ENCODE assay signal across 19 cellular contexts in the genomic region with DNA sequence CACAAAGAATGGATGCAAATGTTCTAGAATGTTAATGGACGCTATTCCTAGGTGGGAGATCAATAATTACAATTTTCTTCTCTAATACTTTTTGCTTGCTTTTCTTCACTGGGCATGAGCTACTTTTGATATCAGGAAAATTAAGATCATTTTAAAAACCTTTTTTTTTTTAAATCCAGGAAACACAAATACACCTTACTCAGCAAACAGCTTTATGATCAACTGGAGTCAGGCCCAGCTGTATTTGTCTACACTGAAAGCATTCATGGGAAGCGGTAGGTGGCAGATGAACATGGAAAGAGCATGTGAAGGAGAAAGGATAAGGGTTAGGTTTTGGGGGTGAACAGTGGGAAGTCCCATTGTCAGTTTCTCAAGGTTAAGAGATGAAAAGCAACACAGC.
DNase-seq lines count a peak whose midpoint lies in the region; ATAC-seq, FAIRE-seq and TF ChIP-seq lines count a peak whose summit lies in the region.
"Had no signal": no experiment of that assay in that cellular context is flagged by ENCODE, and none has a peak within 500 bp of the region (broad histone marks: within the 10 kb centered on the region; RNA-seq: fewer than 3 reads in every experiment).

No MANE protein-coding gene starts in this region.

- H3K27ac ChIP-seq in A549 (no peak overlapping the region), PC-3 (ENCODE audit: low read length) (no peak overlapping the region), smooth muscle cell (ENCODE audit: low read depth) (no peak overlapping the region)
- H3K27ac ChIP-seq: 22Rv1, BLaER1 had no signal

- H3K4me3 ChIP-seq in A549 (no peak overlapping the region), LNCaP clone FGC (ENCODE audit: low read depth, low read length) (no peak overlapping the region), PC-3 (ENCODE audit: low read length) (no peak overlapping the region), smooth muscle cell (no peak overlapping the region)
- H3K4me3 ChIP-seq: BLaER1, HAP-1 had no signal

- H3K9me3 Mint-ChIP-seq in activated CD4-positive, alpha-beta T cell treated with anti-CD3 and anti-CD28 coated beads for 36 hours (ENCODE audit: low read depth), result no peaks in the 10 kb centered on the region
- H3K9me3 Mint-ChIP-seq in activated CD4-positive, alpha-beta T cell treated with anti-CD3 and anti-CD28 coated beads, Interleukin-2, amount 10 ng/mL, durations not matched to agents 7 days and 5 days, result no peaks in the 10 kb centered on the region
- H3K9me3 Mint-ChIP-seq in chondrocyte (ENCODE audit: low read depth), result no peaks in the 10 kb centered on the region
- H3K9me3 Mint-ChIP-seq: CD14-positive monocyte; CD8-positive, alpha-beta T cell had no signal

- H3K27me3 ChIP-seq in PC-3 (ENCODE audit: low read length), result no peaks in the 10 kb centered on the region
- H3K27me3 ChIP-seq in smooth muscle cell (ENCODE audit: low read depth), result no peaks in the 10 kb centered on the region
- H3K27me3 ChIP-seq: BLaER1 had no signal

- H4K20me1 ChIP-seq in PC-3 (ENCODE audit: low read length) (no peaks in the 10 kb centered on the region), smooth muscle cell (ENCODE audit: low read depth) (no peaks in the 10 kb centered on the region)
- H4K20me1 ChIP-seq: BLaER1 had no signal

- TF ChIP-seq CTCF in A549 (IDR thresholded peaks at IDR 0.05) (no peak), LNCaP clone FGC (IDR thresholded peaks at IDR 0.05; ENCODE audit: control insufficient read depth, extremely low read depth, insufficient read depth) (0 out of 2 replicates have a peak, but pooled peaks have one; percentile 1), chondrocyte (IDR thresholded peaks at IDR 0.05) (no peak), PC-3 (conservative IDR thresholded peaks at IDR 0.05; ENCODE audit: low read depth, low read length) (no peak), smooth muscle cell (IDR thresholded peaks at IDR 0.05; ENCODE audit: borderline replicate concordance, insufficient read depth, poor library complexity, severe bottlenecking) (no peak)

- no peak for TF ChIP-seq RAD21 in A549 (conservative IDR thresholded peaks at IDR 0.05 in 1 of 2, IDR thresholded peaks at IDR 0.05 in 1 of 2)

- no peaks in the 10 kb centered on the region for H3K4me1 ChIP-seq in A549
- no peaks in the 10 kb centered on the region for H3K4me1 ChIP-seq in PC-3 (ENCODE audit: insufficient read depth, low read length)
- no peaks in the 10 kb centered on the region for H3K4me1 ChIP-seq in smooth muscle cell (ENCODE audit: low read depth)
- H3K4me1 ChIP-seq: HAP-1 had no signal

- DNase-seq in activated CD4-positive, alpha-beta T cell treated with anti-CD3 and anti-CD28 coated beads for 36 hours, result no peak
- no peak for DNase-seq in activated CD4-positive, alpha-beta T cell treated with anti-CD3 and anti-CD28 coated beads, Interleukin-2, amount 10 ng/mL, durations not matched to agents 7 days and 5 days
- DNase-seq in A549 (ENCODE audit: low read depth in 1 of 2, low spot score in 1 of 2), result no peak
- DNase-seq in LNCaP clone FGC (ENCODE audit: low read depth), result no peak
- DNase-seq in chondrocyte (ENCODE audit: low spot score), result no peak
- DNase-seq in PC-3, result no peak
- DNase-seq in smooth muscle cell (lab: John Stamatoyannopoulos, UW; ENCODE audit: unreplicated experiment), result no peak
- DNase-seq: CD8-positive, alpha-beta T cell; COR-L47 had no signal

- H3K4me1 Mint-ChIP-seq in activated CD4-positive, alpha-beta T cell treated with anti-CD3 and anti-CD28 coated beads for 36 hours, result peaks cover 3% of the 10 kb centered on the region
- peaks cover 5% of the 10 kb centered on the region for H3K4me1 Mint-ChIP-seq in activated CD4-positive, alpha-beta T cell treated with anti-CD3 and anti-CD28 coated beads, Interleukin-2, amount 10 ng/mL, durations not matched to agents 7 days and 5 days
- no peaks in the 10 kb centered on the region for H3K4me1 Mint-ChIP-seq in chondrocyte (ENCODE audit: low read depth)
- H3K4me1 Mint-ChIP-seq: CD14-positive monocyte had no signal

- BruUV-seq in PC-3 (replicated peaks; lab: Mats Ljungman, UMichigan), result no TSS peak

- H3K79me2 ChIP-seq in PC-3 (ENCODE audit: low read length), result no peaks in the 10 kb centered on the region
- no peaks in the 10 kb centered on the region for H3K79me2 ChIP-seq in smooth muscle cell (ENCODE audit: low read depth)

- no peaks in the 10 kb centered on the region for H3K27me3 Mint-ChIP-seq in activated CD4-positive, alpha-beta T cell treated with anti-CD3 and anti-CD28 coated beads for 36 hours
- H3K27me3 Mint-ChIP-seq in activated CD4-positive, alpha-beta T cell treated with anti-CD3 and anti-CD28 coated beads, Interleukin-2, amount 10 ng/mL, durations not matched to agents 7 days and 5 days, result no peaks in the 10 kb centered on the region
- no peaks in the 10 kb centered on the region for H3K27me3 Mint-ChIP-seq in chondrocyte (ENCODE audit: low read depth)

- H3K4me2 ChIP-seq in A549 (no peak overlapping the region), PC-3 (ENCODE audit: low read length) (no peak overlapping the region), smooth muscle cell (no peak overlapping the region)
- H3K4me2 ChIP-seq: BLaER1 had no signal

- H3K9me2 ChIP-seq in PC-3 (replicated peaks; ENCODE audit: low read length), result no peaks in the 10 kb centered on the region

- H2AFZ ChIP-seq in PC-3 (ENCODE audit: low read length) (no peak overlapping the region), smooth muscle cell (ENCODE audit: low read depth) (no peak overlapping the region)

- peak overlapping the region; percentile 27 for H3K27ac Mint-ChIP-seq in activated CD4-positive, alpha-beta T cell treated with anti-CD3 and anti-CD28 coated beads for 36 hours
- H3K27ac Mint-ChIP-seq in activated CD4-positive, alpha-beta T cell treated with anti-CD3 and anti-CD28 coated beads, Interleukin-2, amount 10 ng/mL, durations not matched to agents 7 days and 5 days, result no peak overlapping the region
- peak overlapping the region; percentile 14 for H3K27ac Mint-ChIP-seq in chondrocyte (ENCODE audit: unreplicated experiment)
- H3K27ac Mint-ChIP-seq: CD8-positive, alpha-beta T cell had no signal

- peaks cover 46% of the 10 kb centered on the region for H3K36me3 Mint-ChIP-seq in activated CD4-positive, alpha-beta T cell treated with anti-CD3 and anti-CD28 coated beads for 36 hours (ENCODE audit: low read depth)
- peaks cover 51% of the 10 kb centered on the region for H3K36me3 Mint-ChIP-seq in activated CD4-positive, alpha-beta T cell treated with anti-CD3 and anti-CD28 coated beads, Interleukin-2, amount 10 ng/mL, durations not matched to agents 7 days and 5 days (ENCODE audit: low read depth)
- peaks cover 48% of the 10 kb centered on the region for H3K36me3 Mint-ChIP-seq in chondrocyte (ENCODE audit: low read depth)

- no peak overlapping the region for H3K4me3 Mint-ChIP-seq in activated CD4-positive, alpha-beta T cell treated with anti-CD3 and anti-CD28 coated beads for 36 hours
- H3K4me3 Mint-ChIP-seq in activated CD4-positive, alpha-beta T cell treated with anti-CD3 and anti-CD28 coated beads, Interleukin-2, amount 10 ng/mL, durations not matched to agents 7 days and 5 days, result no peak overlapping the region
- no peak overlapping the region for H3K4me3 Mint-ChIP-seq in chondrocyte (ENCODE audit: unreplicated experiment)
- H3K4me3 Mint-ChIP-seq: CD14-positive monocyte; CD8-positive, alpha-beta T cell had no signal

- intact Hi-C loops in activated CD4-positive, alpha-beta T cell treated with anti-CD3 and anti-CD28 coated beads for 36 hours (cut with DNase I, micrococcal nuclease), result no loop called here
- intact Hi-C loops in PC-3 (cut with micrococcal nuclease), result no loop called here

- H3F3A ChIP-seq in PC-3 (ENCODE audit: low read length, unreplicated experiment), result no peaks in the 10 kb centered on the region
- H3F3A ChIP-seq in smooth muscle cell (ENCODE audit: low read depth), result no peaks in the 10 kb centered on the region

- no peak for FAIRE-seq in A549 (lab: Jason Lieb, UNC)
- FAIRE-seq: D721Med, G401.6, GM12891, GM19239, H1 had no signal

- H3K9me3 ChIP-seq in A549 (no peaks in the 10 kb centered on the region), PC-3 (ENCODE audit: low read length) (no peaks in the 10 kb centered on the region), smooth muscle cell (replicated peaks; ENCODE audit: low read depth) (no peaks in the 10 kb centered on the region)
- H3K9me3 ChIP-seq: BLaER1, HAP-1 had no signal

- 0 out of 2 replicates have a peak, but pooled peaks cover 4% of the 10 kb centered on the region for H3K36me3 ChIP-seq in PC-3 (ENCODE audit: low read depth, low read length)
- peaks cover 6% of the 10 kb centered on the region for H3K36me3 ChIP-seq in smooth muscle cell (ENCODE audit: low read depth)

- CTCF ChIA-PET in activated CD4-positive, alpha-beta T cell treated with anti-CD3 and anti-CD28 coated beads for 36 hours (lab: Charles Lee), result interaction anchor here (1.0 to 1.9 kb wide), 2 partner anchors 9 to 25 kb away, joined by 3 to 5 read pairs; no protein-coding TSS in a partner anchor
- CTCF ChIA-PET in activated CD4-positive, alpha-beta T cell treated with anti-CD3 and anti-CD28 coated beads, Interleukin-2, amount 10 ng/mL, durations not matched to agents 7 days and 5 days (lab: Charles Lee), result no interaction called here
- CTCF ChIA-PET in A549 (lab: Yijun Ruan, JAX) (interaction anchor here (0.5 to 1.5 kb wide), 2 partner anchors 24 to 26 kb away, joined by 3 to 6 read pairs; no protein-coding TSS in a partner anchor), PC-3 (lab: Charles Lee) (no interaction called here)

- no peak for ATAC-seq in activated CD4-positive, alpha-beta T cell treated with anti-CD3 and anti-CD28 coated beads for 36 hours
- ATAC-seq in A549 (no peak), HG02981 (IDR thresholded peaks at IDR 0.05; ENCODE audit: unreplicated experiment) (no peak), PC-3 (no peak)
- ATAC-seq: CD8-positive, alpha-beta T cell had no signal

- TF ChIP-seq EP300 in A549 (IDR thresholded peaks at IDR 0.05), result no peak

- no peak for TF ChIP-seq POLR2A in A549 (IDR thresholded peaks at IDR 0.05; ENCODE audit: low read length)

- H3K9ac ChIP-seq in PC-3 (ENCODE audit: low read length), result no peak overlapping the region
- H3K9ac ChIP-seq in smooth muscle cell (ENCODE audit: low read depth), result no peak overlapping the region
- H3K9ac ChIP-seq: BLaER1 had no signal

- WGBS in A549 (ENCODE audit: missing lambda C conversion rate), result 91% methylated on average over 2 of the region's 2 CpGs
- WGBS in smooth muscle cell (ENCODE audit: low lambda C conversion rate), result 99% methylated on average over 2 of the region's 2 CpGs

- POLR2A ChIA-PET in activated CD4-positive, alpha-beta T cell treated with anti-CD3 and anti-CD28 coated beads for 36 hours (lab: Charles Lee), result no interaction called here
- POLR2A ChIA-PET in activated CD4-positive, alpha-beta T cell treated with anti-CD3 and anti-CD28 coated beads, Interleukin-2, amount 10 ng/mL, durations not matched to agents 7 days and 5 days (lab: Charles Lee), result no interaction called here
- POLR2A ChIA-PET in A549 (lab: Yijun Ruan, JAX) (no interaction called here), PC-3 (lab: Charles Lee; ENCODE audit: unreplicated experiment) (no interaction called here)

TF ChIP-seq in A549, 52 proteins besides CTCF, POLR2A, EP300 and RAD21:
- TF ChIP-seq, protein P1, sequence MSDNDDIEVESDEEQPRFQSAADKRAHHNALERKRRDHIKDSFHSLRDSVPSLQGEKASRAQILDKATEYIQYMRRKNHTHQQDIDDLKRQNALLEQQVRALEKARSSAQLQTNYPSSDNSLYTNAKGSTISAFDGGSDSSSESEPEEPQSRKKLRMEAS (IDR thresholded peaks at IDR 0.05), result no peak
- TF ChIP-seq MAFK (IDR thresholded peaks at IDR 0.05; ENCODE audit: partially characterized antibody), result peak; percentile 75

Comparison
In these comparisons a context has a peak if more than half of its experiments do, and no peak if none do; other contexts are left out.
1. CTCF ChIA-PET loops: an anchor here in activated CD4-positive, alpha-beta T cell treated with anti-CD3 and anti-CD28 coated beads for 36 hours (1.0 to 1.9 kb wide) and A549 (0.5 to 1.5 kb wide); none called in activated CD4-positive, alpha-beta T cell treated with anti-CD3 and anti-CD28 coated beads, Interleukin-2, amount 10 ng/mL, durations not matched to agents 7 days and 5 days and PC-3.